11 cellular contexts compared by ENCODE assay signal in genomic region chr16:89261691-89262563, GRCh38. TPM values are rescaled to one million over a fixed set of nuclear protein-coding genes. Genes with fewer than 3 reads are reported as not detected.
DNase-seq lines count a peak whose midpoint lies in the region; FAIRE-seq and TF ChIP-seq lines count a peak whose summit lies in the region.
"Had no signal": no experiment of that assay in that cellular context is flagged by ENCODE, and none has a peak within 500 bp of the region (broad histone marks: within the 10 kb centered on the region; RNA-seq: fewer than 3 reads in every experiment).

No MANE protein-coding gene starts in this region.

- H2AFZ ChIP-seq in H1 (ENCODE audit: low read length), result no peak overlapping the region
- peak overlapping the region; percentile 42 for H2AFZ ChIP-seq in osteoblast (ENCODE audit: low read length)

- peak overlapping the region; percentile 53; the same call in 1 of the 2 replicates for H4K8ac ChIP-seq in H1 (ENCODE audit: extremely low read depth, insufficient read depth, low read length)

- peaks cover 0 to 4% (median 0%) of the 10 kb centered on the region in 4 experiments; a peak in 1 of 7 replicates for H3K4me1 ChIP-seq in H1 (replicated peaks in 1 of 4; ENCODE audit: control insufficient read depth in 3 of 4, insufficient read depth in 4 of 4, low read length in 3 of 4)
- H3K4me1 ChIP-seq in osteoblast (ENCODE audit: insufficient read depth, low read length), result peaks cover 3% of the 10 kb centered on the region
- H3K4me1 ChIP-seq in Peyer's patch, result peaks cover 0 to 13% (median 7%) of the 10 kb centered on the region in 4 donors

- H3K79me1 ChIP-seq in H1 (ENCODE audit: low read depth, low read length), result peaks cover 2% of the 10 kb centered on the region; the same call in 1 of the 2 replicates

- no peak overlapping the region for H3K9ac ChIP-seq in H1 (replicated peaks in 1 of 4; ENCODE audit: extremely low read depth in 1 of 4, low read depth in 3 of 4, low read length in 3 of 4)

- peaks cover 6% of the 10 kb centered on the region; the same call in 1 of the 2 replicates for H3K23me2 ChIP-seq in H1 (ENCODE audit: low read depth, low read length)

- no peak overlapping the region for H3K14ac ChIP-seq in H1 (ENCODE audit: insufficient read length)

- no peak overlapping the region for H2BK20ac ChIP-seq in H1 (ENCODE audit: low read length)

- CTCF ChIA-PET in H1 (lab: Charles Lee; ENCODE audit: partially characterized antibody), result interaction anchor here (0.7 to 4.6 kb wide), 4 partner anchors 16 to 295 kb away, joined by 3 to 26 read pairs (median 4); no protein-coding TSS in a partner anchor

- no peak overlapping the region for H3K4ac ChIP-seq in H1 (replicated peaks; ENCODE audit: insufficient read length, low read depth, low read length)

- peaks cover 0 to 7% of the 10 kb centered on the region in 2 experiments for H4K20me1 ChIP-seq in H1 (replicated peaks in 1 of 2; ENCODE audit: control insufficient read depth in 1 of 2, insufficient read depth in 2 of 2, low read length in 2 of 2)
- H4K20me1 ChIP-seq in osteoblast (ENCODE audit: insufficient read depth, low read length), result no peaks in the 10 kb centered on the region

- H4K91ac ChIP-seq in H1 (replicated peaks; ENCODE audit: insufficient read length, low read length), result no peak overlapping the region

- no peak overlapping the region for H2BK15ac ChIP-seq in H1 (ENCODE audit: low read length)

- H2BK12ac ChIP-seq in H1 (ENCODE audit: low read depth, low read length), result no peak overlapping the region

- no peak for FAIRE-seq in H1 (lab: Jason Lieb, UNC)

- H3K18ac ChIP-seq in H1 (ENCODE audit: extremely low read depth, low read length), result no peak overlapping the region

- H3K27ac ChIP-seq in H1 (ENCODE audit: low read depth, low read length), result no peak overlapping the region
- no peak overlapping the region for H3K27ac ChIP-seq in osteoblast (ENCODE audit: low read depth, low read length)
- H3K27ac ChIP-seq in Peyer's patch, result peak overlapping the region in 2 of 4 donors; percentile 52 to 65
- H3K27ac ChIP-seq: cardiac muscle cell had no signal

- 94% methylated on average over 26 of the region's 30 CpGs; no CpG with 5 or more reads in 1 of the 2 experiments for WGBS in H1 (ENCODE audit: extremely low coverage in 1 of 2, insufficient coverage in 1 of 2, insufficient read length in 1 of 2, insufficient replicate concordance in 2 of 2, low coverage in 1 of 2, low lambda C conversion rate in 2 of 2, missing lambda C conversion rate in 1 of 2), 2 experiments

- H2BK5ac ChIP-seq in H1 (ENCODE audit: low read depth, low read length), result no peak overlapping the region

- TF ChIP-seq CTCF in H1 (IDR thresholded peaks at IDR 0.05; ENCODE audit: control extremely low read depth in 1 of 3, insufficient read depth in 1 of 3, low read depth in 1 of 3, low read length in 3 of 3), result no peak
- TF ChIP-seq CTCF in osteoblast (IDR thresholded peaks at IDR 0.05; ENCODE audit: extremely low read depth, low read depth, low read length), result no peak
- no peak for TF ChIP-seq CTCF in Peyer's patch (IDR thresholded peaks at IDR 0.05)

- H4K5ac ChIP-seq in H1 (ENCODE audit: insufficient read length, low read depth, low read length), result no peak overlapping the region

- H3K56ac ChIP-seq in H1 (replicated peaks; ENCODE audit: insufficient read length, low read depth, low read length), result no peak overlapping the region

- TF ChIP-seq POLR2A in H1 (IDR thresholded peaks at IDR 0.05; ENCODE audit: control extremely low read depth in 1 of 2, low read depth in 2 of 2, low read length in 2 of 2) (no peak), Peyer's patch (IDR thresholded peaks at IDR 0.05) (no peak)

- H2AK5ac ChIP-seq in H1 (ENCODE audit: low read depth, low read length), result no peak overlapping the region

- no peak overlapping the region for H3K4me3 ChIP-seq in H7 (ENCODE audit: insufficient read depth, low read depth, low read length)
- H3K4me3 ChIP-seq in H1 (ENCODE audit: extremely low read depth in 1 of 4, insufficient read depth in 2 of 4, low read depth in 3 of 4, low read length in 4 of 4), result no peak overlapping the region
- peak overlapping the region; percentile 69 for H3K4me3 ChIP-seq in osteoblast (ENCODE audit: insufficient read depth, low read length)
- peak overlapping the region in 2 of 4 donors; percentile 30 to 39 for H3K4me3 ChIP-seq in Peyer's patch
- H3K4me3 ChIP-seq: cardiac muscle cell had no signal

- H3K27me3 ChIP-seq in H7 (ENCODE audit: control insufficient read depth, insufficient read depth, low read length) (peaks cover 10% of the 10 kb centered on the region), H1 (replicated peaks in 1 of 4; ENCODE audit: control insufficient read depth in 3 of 4, extremely low read depth in 1 of 4, insufficient read depth in 3 of 4, low read length in 3 of 4) (peaks cover 4 to 13% (median 11%) of the 10 kb centered on the region in 4 experiments; a peak in 6 of 7 replicates), osteoblast (ENCODE audit: insufficient read depth, low read length) (no peaks in the 10 kb centered on the region), Peyer's patch (no peaks in the 10 kb centered on the region)

- POLR2A ChIA-PET in H1 (lab: Charles Lee; ENCODE audit: partially characterized antibody), result interaction anchor here (0.7 to 1.6 kb wide), 5 partner anchors 15 to 278 kb away, joined by 3 to 5 read pairs (median 3); no protein-coding TSS in a partner anchor

- TF ChIP-seq EP300 in H1 (IDR thresholded peaks at IDR 0.05; ENCODE audit: borderline replicate concordance in 1 of 2, low read depth in 2 of 2, low read length in 2 of 2), result no peak

- H3K23ac ChIP-seq in H1 (ENCODE audit: insufficient read length), result no peak overlapping the region

- no peak for TF ChIP-seq RAD21 in H1 (IDR thresholded peaks at IDR 0.05 in 1 of 2, conservative IDR thresholded peaks at IDR 0.05 in 1 of 2; ENCODE audit: low read depth in 2 of 2, low read length in 2 of 2)

- H3K79me2 ChIP-seq in H1 (ENCODE audit: control insufficient read depth in 1 of 2, insufficient read depth in 2 of 2, low read length in 2 of 2) (no peaks in the 10 kb centered on the region), osteoblast (ENCODE audit: insufficient read depth, low read length) (no peaks in the 10 kb centered on the region)

- no peaks in the 10 kb centered on the region; a peak in 1 of 4 replicates for H3K9me3 ChIP-seq in H1 (ENCODE audit: insufficient read depth in 2 of 2, low read depth in 1 of 2, low read length in 1 of 2)
- H3K9me3 ChIP-seq in osteoblast (ENCODE audit: low read depth, low read length), result no peaks in the 10 kb centered on the region
- H3K9me3 ChIP-seq in Peyer's patch, result no peaks in the 10 kb centered on the region
- H3K9me3 ChIP-seq: esophagus muscularis mucosa had no signal

- no peak overlapping the region for H3K4me2 ChIP-seq in H1 (ENCODE audit: insufficient read depth in 1 of 2, low read depth in 2 of 2, low read length in 2 of 2)
- H3K4me2 ChIP-seq in osteoblast (ENCODE audit: insufficient read depth, low read length), result peak overlapping the region; percentile 81

- H2BK120ac ChIP-seq in H1 (replicated peaks; ENCODE audit: low read depth, low read length), result no peak overlapping the region

- no peaks in the 10 kb centered on the region for H3K36me3 ChIP-seq in H7 (replicated peaks; ENCODE audit: control insufficient read depth, insufficient read depth, low read length)
- H3K36me3 ChIP-seq in H1 (ENCODE audit: control insufficient read depth in 2 of 4, insufficient read depth in 4 of 4, low read length in 3 of 4), result peaks cover 0 to 3% (median 1%) of the 10 kb centered on the region in 4 experiments; a peak in 4 of 8 replicates
- peaks cover 18% of the 10 kb centered on the region for H3K36me3 ChIP-seq in osteoblast (ENCODE audit: insufficient read depth, low read length)
- peaks cover 0 to 21% (median 0%) of the 10 kb centered on the region in 3 donors for H3K36me3 ChIP-seq in Peyer's patch
- H3K36me3 ChIP-seq: cardiac muscle cell had no signal

- peak; percentile 65 for DNase-seq in AG08396 (ENCODE audit: low spot score)
- peak; percentile 45 for DNase-seq in H7
- DNase-seq in H1 (ENCODE audit: low read depth in 1 of 2, low spot score in 2 of 2), result no peak
- peak; percentile 94 for DNase-seq in osteoblast (ENCODE audit: insufficient read length, low spot score, missing footprints)
- DNase-seq in mesenteric fat pad (ENCODE audit: low spot score), result no peak
- no peak for DNase-seq in SK-N-DZ (ENCODE audit: low spot score)
- DNase-seq in NCI-H2029 (lab: John Stamatoyannopoulos, UW), result no peak
- no peak for DNase-seq in Peyer's patch
- DNase-seq: NCI-H2171 treated with DMSO at 0.1 percent for 48 hours had no signal

TF ChIP-seq in H1, 55 proteins besides CTCF, POLR2A, EP300 and RAD21 (continues in another document):
- TF ChIP-seq HDAC6 (IDR thresholded peaks at IDR 0.05; ENCODE audit: low read depth, low read length), result no peak
- TF ChIP-seq BCL11A (IDR thresholded peaks at IDR 0.05; ENCODE audit: low read depth in 2 of 2, low read length in 2 of 2), result no peak
- no peak for TF ChIP-seq TCF12 (IDR thresholded peaks at IDR 0.05; ENCODE audit: low read depth, low read length)
- no peak for TF ChIP-seq BACH1 (IDR thresholded peaks at IDR 0.05; ENCODE audit: low read length)
- TF ChIP-seq ATF3 (IDR thresholded peaks at IDR 0.05; ENCODE audit: insufficient read depth, low read depth, low read length), result no peak
- no peak for TF ChIP-seq JUN (IDR thresholded peaks at IDR 0.05; ENCODE audit: low read depth, low read length)
- no peak for TF ChIP-seq HDAC2 (IDR thresholded peaks at IDR 0.05; ENCODE audit: borderline replicate concordance in 1 of 2, low read depth in 2 of 2, low read length in 2 of 2)
- no peak for TF ChIP-seq RBBP5 (IDR thresholded peaks at IDR 0.05; ENCODE audit: borderline replicate concordance, low read depth, low read length)

RNA-seq across cellular contexts. Expression of gene ZNF778, which starts 44.4 kb away (rescaled TPM):
- 10.1 and 12.3 TPM in 2 replicates for total RNA-seq in H7 (2014; rRNA removed; shearing (Covaris generic))
- total RNA-seq in H1 (2021; fragmentation: NEBNext Ultra II Directional; extraction: Animal tissue kit (Norgen Biotek cat#: 25700)), result 19.8 and 21.9 TPM in 2 replicates
- polyA plus RNA-seq in H1 (2011; rRNA removed), result 8.6 and 9.5 TPM in 2 replicates
- polyA plus RNA-seq in H1 (2011; cell fraction: cytosol; rRNA removed), result 8.3 TPM
- 11.0 TPM for polyA plus RNA-seq in H1 (2011; cell fraction: nucleus; rRNA removed)
- 8.9 to 11.6 TPM (median 10.6 TPM) in 4 replicates for polyA plus RNA-seq in H1 (2012, experiment 1 of 2)
- polyA plus RNA-seq in H1 (2012, experiment 2 of 2), result 0.62 TPM
- polyA plus RNA-seq in H1 (2013, experiment 1 of 2), result 11.3 TPM
- polyA plus RNA-seq in H1 (2013, experiment 2 of 2), result 10.3 TPM
- 30.1 and 31.7 TPM in 2 replicates for polyA minus RNA-seq in H1 (2011; rRNA and poly(A)+ RNA removed)
- 26.0 TPM for polyA minus RNA-seq in H1 (2011; cell fraction: cytosol; rRNA and poly(A)+ RNA removed)
- polyA minus RNA-seq in H1 (2011; cell fraction: nucleus; rRNA and poly(A)+ RNA removed), result 19.5 TPM
- 6.2 and 8.7 TPM in 2 replicates for total RNA-seq in osteoblast
- total RNA-seq in mesenteric fat pad, result 11.7 TPM
- 6.4 and 9.0 TPM in 2 replicates for polyA plus RNA-seq in SK-N-DZ (2014; cell fraction: cytosol; rRNA removed)
- polyA plus RNA-seq in SK-N-DZ (2014; cell fraction: nucleus; rRNA removed), result 3.7 and 12.1 TPM in 2 replicates
- 10 to 100 TPM in 2 of 4 donors, 1 to 10 TPM in 2; 4.1 to 16.9 (median 10.7) TPM for total RNA-seq in Peyer's patch

Comparison
In these comparisons a context has a peak if more than half of its experiments do, and no peak if none do; other contexts are left out.
1. DNase-seq: peak in AG08396 (single experiment), H7 (single experiment) and osteoblast (single experiment); none in H1 (0 of 2), mesenteric fat pad (single experiment), SK-N-DZ (single experiment), NCI-H2029 (single experiment) and Peyer's patch (0 of 3).